ENCODE assay signal across 8 cellular contexts in genomic region chr16:72832640-72833039, GRCh38.
A peak's percentile ranks its signal among the peaks of the same experiment; 100 is the strongest.
DNase-seq lines count a peak whose midpoint lies in the region; ATAC-seq and TF ChIP-seq lines count a peak whose summit lies in the region.

No MANE protein-coding gene starts in this region.

- no peaks in the 10 kb centered on the region for H3K27me3 ChIP-seq in spleen (replicated peaks in 1 of 7)

- 19 to 25% (median 21%) methylated on average over 6 of the region's 6 CpGs for WGBS in spleen, 5 donors

- H3K4me1 ChIP-seq in spleen = peaks cover 0 to 15% (median 0%) of the 10 kb centered on the region in 6 donors

- peak; percentile 99 for TF ChIP-seq CTCF in LNCaP clone FGC (IDR thresholded peaks at IDR 0.05; ENCODE audit: control insufficient read depth, extremely low read depth, insufficient read depth)
- peak; percentile 100 for TF ChIP-seq CTCF in astrocyte of the cerebellum (IDR thresholded peaks at IDR 0.05; ENCODE audit: low read depth, low read length, missing control alignments)
- TF ChIP-seq CTCF in spleen (IDR thresholded peaks at IDR 0.05 in 8 of 11, conservative IDR thresholded peaks at IDR 0.05 in 3 of 11) = peak; percentile 80 to 96 (median 92)

- no peaks in the 10 kb centered on the region for H3K9me3 ChIP-seq in spleen

- ATAC-seq in GM19467 (IDR thresholded peaks at IDR 0.05; ENCODE audit: unreplicated experiment) = peak; percentile 62

- DNase-seq in D341Med (ENCODE audit: low spot score) (peak; percentile 88), LNCaP clone FGC (ENCODE audit: low read depth) (no peak), T-helper 2 cell (peak in 4 of 5 experiments; percentile 26 to 41 (median 34)), astrocyte of the cerebellum (ENCODE audit: low read depth) (peak; percentile 48), hypothalamus (lab: John Stamatoyannopoulos, UW) (peak in 48 of 51 donors; percentile 14 to 88 (median 63)), spleen (peak; percentile 93), DMS79 treated with DMSO at 0.1 percent for 48 hours (lab: John Stamatoyannopoulos, UW) (no peak)

- in situ Hi-C loops in astrocyte of the cerebellum (cut with HindIII; ENCODE audit: low sequenced_read_pairs) = no loop called here

- no peak for TF ChIP-seq POLR2A in spleen (IDR thresholded peaks at IDR 0.05)

- H3K4me3 ChIP-seq in LNCaP clone FGC (ENCODE audit: low read depth, low read length) (no peak overlapping the region), astrocyte of the cerebellum (ENCODE audit: low read depth, low read length) (no peak overlapping the region), spleen (no peak overlapping the region)

- no peak overlapping the region for H3K27ac ChIP-seq in spleen

- peaks cover 0 to 10% (median 0%) of the 10 kb centered on the region in 6 donors for H3K36me3 ChIP-seq in spleen

- intact Hi-C loops in spleen (cut with DNase I; ENCODE audit: low total_unique reads) = loop anchor here (10.0 kb wide), 3 partner anchors 222 to 1042 kb away; no protein-coding TSS in a partner anchor

Comparison
In these comparisons a context has a peak if more than half of its experiments do, and no peak if none do; other contexts are left out.
1. DNase-seq: peak in D341Med (single experiment), T-helper 2 cell (4 of 5), astrocyte of the cerebellum (single experiment), hypothalamus (48 of 51) and spleen (single experiment); none in LNCaP clone FGC (single experiment) and DMS79 treated with DMSO at 0.1 percent for 48 hours (single experiment).
2. Peak in every context shown above with its lines, with median percentiles within 50 percentile points of each other: CTCF ChIP-seq.